ENCODE assay signal across 8 cellular contexts in genomic region chr12:26651566-26652188, GRCh38.
DNase-seq lines count a peak whose midpoint lies in the region; ATAC-seq and TF ChIP-seq lines count a peak whose summit lies in the region.

No MANE protein-coding gene starts in this region.

- H3K4me1 ChIP-seq in gastroesophageal sphincter: peaks cover 0 to 15% (median 4%) of the 10 kb centered on the region in 3 donors

- ATAC-seq in gastroesophageal sphincter: peak; percentile 56
- ATAC-seq in GM18907 (IDR thresholded peaks at IDR 0.05; ENCODE audit: unreplicated experiment): no peak

- peak overlapping the region in 3 of 4 donors; percentile 45 to 63 (median 58) for H3K27ac ChIP-seq in gastroesophageal sphincter

- no peaks in the 10 kb centered on the region for H3K27me3 ChIP-seq in gastroesophageal sphincter

- WGBS in gastroesophageal sphincter (ENCODE audit: low coverage in 1 of 2), 2 donors: 20 to 45% methylated on average over 7 of the region's 7 CpGs

- H3K4me3 ChIP-seq in gastroesophageal sphincter: no peak overlapping the region

- no peak for TF ChIP-seq EP300 in gastroesophageal sphincter (IDR thresholded peaks at IDR 0.05)

- no peak for TF ChIP-seq POLR2A in gastroesophageal sphincter (IDR thresholded peaks at IDR 0.05)

- peaks cover 0 to 41% of the 10 kb centered on the region in 2 donors for H3K36me3 ChIP-seq in gastroesophageal sphincter

- TF ChIP-seq CTCF in gastroesophageal sphincter (IDR thresholded peaks at IDR 0.05): peak; percentile 83 to 88 (median 84)

- no peaks in the 10 kb centered on the region for H3K9me3 ChIP-seq in gastroesophageal sphincter

- DNase-seq in CMK (ENCODE audit: low read depth) (peak; percentile 37), HCEC 1CT (peak; percentile 64), NCI-H526 treated with DMSO at 0.1 percent for 48 hours (lab: John Stamatoyannopoulos, UW) (peak; percentile 19), occipital lobe (lab: John Stamatoyannopoulos, UW) (peak; percentile 16)
- DNase-seq in activated CD8-positive, alpha-beta memory T cell treated with anti-CD3 and anti-CD28 coated beads, Interleukin-2, amount 50 U/mL, for 4 hours: peak; percentile 17
- DNase-seq in activated effector memory CD4-positive, alpha-beta T cell treated with anti-CD3 and anti-CD28 coated beads, Interleukin-2, amount 50 U/mL, for 16 hours: no peak
